19 cellular contexts compared by ENCODE assay signal in the genomic region with DNA sequence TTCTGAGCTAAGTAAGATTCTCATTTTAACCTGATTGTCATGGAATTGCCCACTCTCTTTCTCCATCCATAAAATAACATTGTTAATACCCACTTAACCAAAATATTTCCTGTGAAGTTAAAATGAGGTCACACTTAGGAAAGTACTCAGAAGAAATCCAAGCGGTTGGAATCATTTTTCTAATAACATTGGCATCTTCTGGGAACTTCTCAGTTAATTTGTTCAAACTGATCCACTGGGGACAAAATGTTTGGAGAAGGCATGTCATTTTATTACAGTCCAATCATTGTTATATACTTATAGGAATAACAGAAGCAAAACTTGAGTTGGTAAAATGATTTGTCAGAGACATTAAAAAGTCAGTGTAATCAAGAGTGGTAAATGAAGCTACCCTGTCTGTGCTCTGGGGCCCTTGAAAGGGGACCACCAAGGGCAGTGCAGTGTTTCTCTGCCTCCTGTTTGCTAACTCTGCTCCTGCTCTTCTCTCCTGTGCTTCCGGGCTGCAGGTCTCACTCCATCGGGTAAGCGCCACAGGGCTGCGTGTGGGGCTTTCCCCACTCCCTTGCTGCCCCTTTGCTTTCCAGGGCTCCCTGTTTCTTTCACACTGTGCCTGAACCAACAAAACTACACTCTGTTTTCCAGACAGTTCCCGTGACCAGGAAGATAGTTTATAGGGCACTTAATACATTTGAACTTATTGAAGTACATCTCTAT. TPM values are rescaled to one million over a fixed set of nuclear protein-coding genes. Genes with fewer than 3 reads are reported as not detected.
A peak's percentile ranks its signal among the peaks of the same experiment; 100 is the strongest.
DNase-seq lines count a peak whose midpoint lies in the region; ATAC-seq, FAIRE-seq and TF ChIP-seq lines count a peak whose summit lies in the region.
"Had no signal": no experiment of that assay in that cellular context is flagged by ENCODE, and none has a peak within 500 bp of the region (broad histone marks: within the 10 kb centered on the region; RNA-seq: fewer than 3 reads in every experiment).

No MANE protein-coding gene starts in this region.

- no peak overlapping the region for H3K4me3 ChIP-seq in K562
- H3K4me3 ChIP-seq: prostate gland had no signal

- H3K9me1 ChIP-seq in K562 (ENCODE audit: control insufficient read depth, insufficient read depth, low read length), result no peaks in the 10 kb centered on the region

- H3K27ac ChIP-seq in K562 (ENCODE audit: extremely low read depth, low read depth, low read length), result no peak overlapping the region
- H3K27ac ChIP-seq: prostate gland had no signal

- 84% methylated on average over 6 of the region's 6 CpGs for WGBS in K562 (ENCODE audit: insufficient coverage, low coverage, missing lambda C conversion rate)

- TF ChIP-seq RAD21 in K562 (CRISPR knock-in tag; conservative IDR thresholded peaks at IDR 0.05 in 1 of 2, IDR thresholded peaks at IDR 0.05 in 1 of 2), result no peak

- no peaks in the 10 kb centered on the region for H3K27me3 ChIP-seq in K562 (ENCODE audit: control insufficient read depth in 2 of 2, insufficient read depth in 2 of 2, low read length in 2 of 2)

- H3K36me3 Mint-ChIP-seq in nephron progenitor cell (ENCODE audit: low read depth), result peaks cover 4% of the 10 kb centered on the region

- TF ChIP-seq EP300 in K562 (IDR thresholded peaks at IDR 0.05; ENCODE audit: low read length), result no peak

- peaks cover 14% of the 10 kb centered on the region; the same call in 2 of the 3 replicates for H3K36me3 ChIP-seq in K562 (ENCODE audit: control insufficient read depth, insufficient read depth, low read length)
- H3K36me3 ChIP-seq: prostate gland had no signal

- no peak overlapping the region for H2AFZ ChIP-seq in K562 (ENCODE audit: low read depth, low read length)

- CTCF ChIA-PET in K562 (lab: Yijun Ruan, JAX; ENCODE audit: low intra/inter-chr PET ratio), result no interaction called here

- TF ChIP-seq POLR2A in K562 (conservative IDR thresholded peaks at IDR 0.05), result no peak
- no peak for TF ChIP-seq POLR2A in erythroblast (IDR thresholded peaks at IDR 0.05; ENCODE audit: low read length)

- DNase-seq in COLO829 (ENCODE audit: low spot score), result peak; percentile 18
- no peak for DNase-seq in K562 (ENCODE audit: extremely low read depth in 1 of 4, low spot score in 3 of 4)
- DNase-seq in nephron progenitor cell, result peak; percentile 27
- no peak for DNase-seq in NCI-H146 treated with DMSO at 0.1 percent for 48 hours (lab: John Stamatoyannopoulos, UW; ENCODE audit: unreplicated experiment)
- DNase-seq in erythroblast (lab: John Stamatoyannopoulos, UW), result no peak
- DNase-seq in NCI-H2171 (lab: John Stamatoyannopoulos, UW), result no peak
- DNase-seq in D341Med (ENCODE audit: low spot score), result no peak
- DNase-seq: activated naive CD4-positive, alpha-beta T cell treated with anti-CD3 and anti-CD28 coated beads, Interleukin-2, amount 50 U/mL, for 16 hours; cerebellar nuclear complex; DMS79 treated with DMSO at 0.1 percent for 48 hours; NCI-H1092; NCI-H446; stimulated activated CD4-positive, alpha-beta T cell treated with anti-CD3 and anti-CD28 coated beads, Interleukin-2, amount 100 ng/mL, for 48 hours had no signal

- no peak for FAIRE-seq in K562 (lab: Jason Lieb, UNC)
- FAIRE-seq: H54, HTR-8/SVneo had no signal

- no peaks in the 10 kb centered on the region for H3K9me3 ChIP-seq in K562 (replicated peaks; ENCODE audit: control insufficient read depth, insufficient read depth, low read depth, low read length)
- H3K9me3 ChIP-seq: prostate gland had no signal

- intact Hi-C loops in K562 (cut with micrococcal nuclease), result no loop called here

- peaks cover 11% of the 10 kb centered on the region for H3K4me1 Mint-ChIP-seq in nephron progenitor cell

- H3K27me3 Mint-ChIP-seq in nephron progenitor cell (ENCODE audit: low read depth, poor library complexity), result peaks cover 4% of the 10 kb centered on the region

- H3K4me3 Mint-ChIP-seq in nephron progenitor cell, result no peak overlapping the region

- TF ChIP-seq CTCF in K562 (IDR thresholded peaks at IDR 0.05 in 2 of 3, conservative IDR thresholded peaks at IDR 0.05 in 1 of 3; ENCODE audit: insufficient read depth in 2 of 3, low read depth in 1 of 3, low read length in 3 of 3) (no peak), nephron progenitor cell (IDR thresholded peaks at IDR 0.05) (no peak)

- H3K9ac ChIP-seq in K562 (ENCODE audit: insufficient read depth in 1 of 2, low read depth in 2 of 2, low read length in 2 of 2), result peak overlapping the region in 1 of 2 experiments; percentile 65; a peak in 1 of 4 replicates

- POLR2A ChIA-PET in K562 (lab: Yijun Ruan, JAX), result no interaction called here

- H4K20me1 ChIP-seq in K562 (replicated peaks; ENCODE audit: control insufficient read depth, insufficient read depth, low read length), result no peaks in the 10 kb centered on the region

- peak overlapping the region; percentile 0 for H3K27ac Mint-ChIP-seq in nephron progenitor cell

- H3K4me1 ChIP-seq in K562 (replicated peaks in 1 of 2; ENCODE audit: control insufficient read depth in 2 of 2, insufficient read depth in 2 of 2, low read length in 2 of 2), result no peaks in the 10 kb centered on the region
- H3K4me1 ChIP-seq: prostate gland had no signal

- in situ Hi-C loops in K562 (cut with MboI), result no loop called here

- H3K9me3 Mint-ChIP-seq in nephron progenitor cell, result no peaks in the 10 kb centered on the region

- no peaks in the 10 kb centered on the region for H3K79me2 ChIP-seq in K562 (ENCODE audit: control insufficient read depth, insufficient read depth, low read length)

- no TSS peak for BruUV-seq in K562 (replicated peaks; lab: Mats Ljungman, UMichigan)

- ATAC-seq in HG03565 (IDR thresholded peaks at IDR 0.05; ENCODE audit: unreplicated experiment) (peak; percentile 46), K562 (peak; percentile 47; the same call in 1 of the 3 replicates)
- ATAC-seq: esophagus mucosa, Panc1 had no signal

- H3K4me2 ChIP-seq in K562 (ENCODE audit: insufficient read depth, low read length), result no peak overlapping the region

TF ChIP-seq in K562, 482 proteins besides CTCF, POLR2A, EP300 and RAD21:
- TF ChIP-seq, protein P1, sequence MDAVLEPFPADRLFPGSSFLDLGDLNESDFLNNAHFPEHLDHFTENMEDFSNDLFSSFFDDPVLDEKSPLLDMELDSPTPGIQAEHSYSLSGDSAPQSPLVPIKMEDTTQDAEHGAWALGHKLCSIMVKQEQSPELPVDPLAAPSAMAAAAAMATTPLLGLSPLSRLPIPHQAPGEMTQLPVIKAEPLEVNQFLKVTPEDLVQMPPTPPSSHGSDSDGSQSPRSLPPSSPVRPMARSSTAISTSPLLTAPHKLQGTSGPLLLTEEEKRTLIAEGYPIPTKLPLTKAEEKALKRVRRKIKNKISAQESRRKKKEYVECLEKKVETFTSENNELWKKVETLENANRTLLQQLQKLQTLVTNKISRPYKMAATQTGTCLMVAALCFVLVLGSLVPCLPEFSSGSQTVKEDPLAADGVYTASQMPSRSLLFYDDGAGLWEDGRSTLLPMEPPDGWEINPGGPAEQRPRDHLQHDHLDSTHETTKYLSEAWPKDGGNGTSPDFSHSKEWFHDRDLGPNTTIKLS (IDR thresholded peaks at IDR 0.05; ENCODE audit: borderline replicate concordance, low read depth), result no peak

RNA-seq across cellular contexts. Expression of gene HDDC2, which starts 50.1 kb away (rescaled TPM):
- 73.9 and 153 TPM in 2 replicates for total RNA-seq in K562 (2011; cell fraction: chromatin; rRNA removed; ENCODE audit: low replicate concordance)
- total RNA-seq in K562 (2011; cell fraction: nucleolus; rRNA removed), result 49.4 and 70.0 TPM in 2 replicates
- 113 and 160 TPM in 2 replicates for total RNA-seq in K562 (2011; cell fraction: nucleoplasm; rRNA removed)
- 257 and 288 TPM in 2 replicates for total RNA-seq in K562 (2014; rRNA removed)
- 291 and 320 TPM in 2 replicates for total RNA-seq in K562 (2014; rRNA removed; fragmentation: Illumina TruSeq; extraction: Trizol)
- 212 and 219 TPM in 2 replicates for total RNA-seq in K562 (2015; rRNA removed; fragmentation: Illumina TruSeq; extraction: Trizol)
- total RNA-seq in K562 (2021), result 193 and 194 TPM in 2 replicates
- polyA plus RNA-seq in K562 (2011; rRNA removed), result 307 and 436 TPM in 2 replicates
- polyA plus RNA-seq in K562 (2011; cell fraction: cytosol; rRNA removed), result 294 and 307 TPM in 2 replicates
- 134 and 184 TPM in 2 replicates for polyA plus RNA-seq in K562 (2011; cell fraction: nucleus; rRNA removed)
- polyA plus RNA-seq in K562 (2012), result 183 and 267 TPM in 2 replicates
- polyA plus RNA-seq in K562 (2014; fragmentation: Illumina TruSeq; extraction: Trizol), result 284 and 294 TPM in 2 replicates
- polyA plus RNA-seq in K562 (2014; fragmentation: Nextera tagmentation; extraction: Ambion mirVana), result 100 to 1,000 TPM; 587 to 632 TPM
- 368 and 418 TPM in 2 replicates for polyA plus RNA-seq in K562 (2014; rRNA removed)
- 185 and 206 TPM in 2 replicates for polyA minus RNA-seq in K562 (2011; rRNA and poly(A)+ RNA removed)
- 56.4 and 57.5 TPM in 2 replicates for polyA minus RNA-seq in K562 (2011; cell fraction: cytosol; rRNA and poly(A)+ RNA removed)
- polyA minus RNA-seq in K562 (2011; cell fraction: nucleus; rRNA and poly(A)+ RNA removed), result 77.5 and 119 TPM in 2 replicates

Comparison
In these comparisons a context has a peak if more than half of its experiments do, and no peak if none do; other contexts are left out.
1. DNase-seq: peak in COLO829 (single experiment) and nephron progenitor cell (single experiment); none in K562 (0 of 4), NCI-H146 treated with DMSO at 0.1 percent for 48 hours (single experiment), erythroblast (0 of 2), NCI-H2171 (single experiment) and D341Med (single experiment).